Comparison of ENCODE assay signal across 8 cellular contexts in the genomic region with DNA sequence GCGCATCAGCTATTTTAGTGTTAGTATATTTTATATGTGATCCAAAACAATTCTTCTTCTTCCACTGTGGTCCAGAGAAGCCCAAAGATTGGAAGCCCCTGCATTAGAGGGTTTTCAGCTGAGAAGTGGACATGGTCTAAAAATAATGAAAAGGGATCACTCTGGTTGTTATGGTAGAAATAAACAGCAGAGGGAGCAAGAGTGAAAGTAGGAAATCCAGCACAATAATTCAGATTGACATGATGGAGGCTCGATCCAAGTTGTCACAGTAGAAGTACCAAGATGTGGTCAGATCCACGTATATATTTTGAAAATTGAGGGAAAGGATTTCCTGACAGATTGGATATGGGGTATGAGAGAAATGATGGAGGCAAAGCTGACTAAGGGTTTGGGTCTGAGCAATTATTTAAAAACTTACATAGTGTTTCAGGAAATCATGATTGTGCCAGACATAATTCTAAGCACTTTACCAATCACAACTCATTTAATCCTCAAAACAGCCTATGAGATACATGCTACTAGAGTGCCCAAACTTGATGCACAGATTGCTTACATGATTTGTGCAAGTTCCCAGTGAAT. TPM values are rescaled to one million over a fixed set of nuclear protein-coding genes. Genes with fewer than 3 reads are reported as not detected.
DNase-seq lines count a peak whose midpoint lies in the region; ATAC-seq and TF ChIP-seq lines count a peak whose summit lies in the region.

No MANE protein-coding gene starts in this region.

- H4K91ac ChIP-seq in mesenchymal stem cell (ENCODE audit: low read length), result no peak overlapping the region

- no peak overlapping the region for H3K14ac ChIP-seq in mesenchymal stem cell (ENCODE audit: low read length in 2 of 2)

- no peaks in the 10 kb centered on the region for H3K36me3 ChIP-seq in mesenchymal stem cell (ENCODE audit: control insufficient read depth in 1 of 2, insufficient read depth in 2 of 2, low read depth in 1 of 2, low read length in 2 of 2)

- no peak overlapping the region for H2BK12ac ChIP-seq in mesenchymal stem cell (ENCODE audit: low read length in 2 of 2)

- peaks cover 3% of the 10 kb centered on the region for H3K4me1 Mint-ChIP-seq in chondrocyte (ENCODE audit: low read depth)

- 25% methylated on average over 2 of the region's 3 CpGs for WGBS in mesenchymal stem cell

- DNase-seq in DMS114 treated with DMSO at 0.1 percent for 48 hours (lab: John Stamatoyannopoulos, UW; ENCODE audit: unreplicated experiment) (peak; percentile 18), NCI-H2227 (lab: John Stamatoyannopoulos, UW; ENCODE audit: unreplicated experiment) (peak; percentile 48), chondrocyte (ENCODE audit: low spot score) (no peak), mesenchymal stem cell (peak; percentile 50)
- DNase-seq in activated CD8-positive, alpha-beta memory T cell treated with anti-CD3 and anti-CD28 coated beads, Interleukin-2, amount 50 U/mL, for 4 hours, result no peak
- no peak for DNase-seq in stimulated activated CD4-positive, alpha-beta T cell treated with anti-CD3 and anti-CD28 coated beads, Interleukin-1b, Interleukin-23, amount 100 ng/mL, for 48 hours
- DNase-seq in stimulated activated naive CD4-positive, alpha-beta T cell treated with Interleukin-2 at 50 U/mL for 16 hours (lab: John Stamatoyannopoulos, UW), result no peak

- H3K27me3 ChIP-seq in mesenchymal stem cell (ENCODE audit: control insufficient read depth in 1 of 2, insufficient read depth in 1 of 2, low read length in 2 of 2), result no peaks in the 10 kb centered on the region

- H3K9me3 Mint-ChIP-seq in chondrocyte (ENCODE audit: low read depth), result no peaks in the 10 kb centered on the region

- ATAC-seq in GM21447 (IDR thresholded peaks at IDR 0.05; ENCODE audit: unreplicated experiment), result peak; percentile 60

- no peak overlapping the region for H2BK15ac ChIP-seq in mesenchymal stem cell (ENCODE audit: low read depth, poor library complexity, severe bottlenecking)

- TF ChIP-seq CTCF in chondrocyte (IDR thresholded peaks at IDR 0.05), result peak; percentile 85

- H3K18ac ChIP-seq in mesenchymal stem cell (ENCODE audit: low read depth in 1 of 2, low read length in 2 of 2), result no peak overlapping the region

- no peak overlapping the region for H3K4me3 Mint-ChIP-seq in chondrocyte (ENCODE audit: unreplicated experiment)

- H3K79me1 ChIP-seq in mesenchymal stem cell (replicated peaks; ENCODE audit: low read length, poor library complexity, severe bottlenecking), result no peaks in the 10 kb centered on the region

- H3K9ac ChIP-seq in mesenchymal stem cell (ENCODE audit: low read length), result no peak overlapping the region

- H2BK120ac ChIP-seq in mesenchymal stem cell (ENCODE audit: low read depth, low read length), result no peak overlapping the region

- H3K9me3 ChIP-seq in mesenchymal stem cell (ENCODE audit: control insufficient read depth, low read length), result no peaks in the 10 kb centered on the region

- H3K27ac Mint-ChIP-seq in chondrocyte (ENCODE audit: unreplicated experiment), result no peak overlapping the region

- H3K27me3 Mint-ChIP-seq in chondrocyte (ENCODE audit: low read depth), result peaks cover 3% of the 10 kb centered on the region

- no peak overlapping the region for H3K27ac ChIP-seq in mesenchymal stem cell (ENCODE audit: low read length, poor library complexity, severe bottlenecking)

- H3K4me3 ChIP-seq in mesenchymal stem cell (ENCODE audit: insufficient read depth in 1 of 2, low read depth in 1 of 2, low read length in 2 of 2), result no peak overlapping the region

- H3K4me1 ChIP-seq in mesenchymal stem cell (ENCODE audit: control insufficient read depth, insufficient read depth, low read depth, low read length), result no peaks in the 10 kb centered on the region

- no peak overlapping the region for H2AFZ ChIP-seq in mesenchymal stem cell (ENCODE audit: low read depth, low read length)

- no peak overlapping the region for H3K4ac ChIP-seq in mesenchymal stem cell (ENCODE audit: low read depth in 1 of 2, low read length in 2 of 2)

- no peak overlapping the region for H2BK5ac ChIP-seq in mesenchymal stem cell (ENCODE audit: low read depth, low read length, poor library complexity, severe bottlenecking)

- no peak overlapping the region for H3K23ac ChIP-seq in mesenchymal stem cell (ENCODE audit: low read length in 2 of 2)

- no peak overlapping the region for H4K8ac ChIP-seq in mesenchymal stem cell (ENCODE audit: low read length)

- no peak overlapping the region for H2AK5ac ChIP-seq in mesenchymal stem cell (ENCODE audit: low read length, severe bottlenecking)

- H3K4me2 ChIP-seq in mesenchymal stem cell (ENCODE audit: low read length, poor library complexity, severe bottlenecking), result no peak overlapping the region

- no peaks in the 10 kb centered on the region for H3K36me3 Mint-ChIP-seq in chondrocyte (ENCODE audit: low read depth)

RNA-seq across cellular contexts. Expression of a gene that starts 17.0 kb away (rescaled TPM):
- 2.6 to 4.1 TPM (median 3.0 TPM) in 3 replicates for total RNA-seq in chondrocyte
- polyA plus RNA-seq in mesenchymal stem cell (2013, experiment 1 of 2), result 1.7 TPM
- polyA plus RNA-seq in mesenchymal stem cell (2013, experiment 2 of 2), result 2.0 TPM

RNA-seq across cellular contexts. Expression of a gene that starts 20.4 kb away (rescaled TPM):
- total RNA-seq in chondrocyte, result 36.2 to 139 TPM (median 37.6 TPM) in 3 replicates
- polyA plus RNA-seq in mesenchymal stem cell (2013, experiment 1 of 2), result 34.3 TPM
- polyA plus RNA-seq in mesenchymal stem cell (2013, experiment 2 of 2), result 34.9 TPM

Comparison
In these comparisons a context has a peak if more than half of its experiments do, and no peak if none do; other contexts are left out.
1. DNase-seq: peak in DMS114 treated with DMSO at 0.1 percent for 48 hours (single experiment), NCI-H2227 (single experiment) and mesenchymal stem cell (single experiment); none in chondrocyte (single experiment), activated CD8-positive, alpha-beta memory T cell treated with anti-CD3 and anti-CD28 coated beads, Interleukin-2, amount 50 U/mL, for 4 hours (single experiment), stimulated activated CD4-positive, alpha-beta T cell treated with anti-CD3 and anti-CD28 coated beads, Interleukin-1b, Interleukin-23, amount 100 ng/mL, for 48 hours (single experiment) and stimulated activated naive CD4-positive, alpha-beta T cell treated with Interleukin-2 at 50 U/mL for 16 hours (single experiment).